ENCODE assay signal across 10 cellular contexts in genomic region chr1:233172201-233172600, GRCh38.
DNase-seq lines count a peak whose midpoint lies in the region; ATAC-seq and TF ChIP-seq lines count a peak whose summit lies in the region.
"Had no signal": no experiment of that assay in that cellular context is flagged by ENCODE, and none has a peak within 500 bp of the region (broad histone marks: within the 10 kb centered on the region; RNA-seq: fewer than 3 reads in every experiment).

No MANE protein-coding gene starts in this region.

- no peaks in the 10 kb centered on the region; a peak in 1 of 4 replicates for H3K9me3 ChIP-seq in HCT116 (ENCODE audit: control insufficient read depth in 1 of 2, insufficient read depth in 1 of 2, low read depth in 1 of 2, low read length in 2 of 2)

- H3K9me2 ChIP-seq in HCT116 (ENCODE audit: insufficient read depth), result no peaks in the 10 kb centered on the region

- CTCF ChIA-PET in HCT116 (lab: Charles Lee), result no interaction called here

- RAD21 ChIA-PET in HCT116 (lab: Charles Lee; ENCODE audit: low non-redundant PET in 1 of 2, low total read pairs in 2 of 2, uncharacterized antibody in 2 of 2, unreplicated experiment in 2 of 2), result no interaction called here

- peak; percentile 71 for TF ChIP-seq RAD21 in HCT116 (IDR thresholded peaks at IDR 0.05; ENCODE audit: low read depth)

- TF ChIP-seq POLR2A in HCT116 (IDR thresholded peaks at IDR 0.05; ENCODE audit: borderline replicate concordance, extremely low read depth, insufficient read depth, insufficient read length), result no peak

- no peaks in the 10 kb centered on the region for H3K79me2 ChIP-seq in HCT116 (ENCODE audit: insufficient read depth, low read length)

- TF ChIP-seq CTCF in HCT116 (IDR thresholded peaks at IDR 0.05 in 2 of 3, conservative IDR thresholded peaks at IDR 0.05 in 1 of 3; ENCODE audit: borderline replicate concordance in 1 of 3, insufficient read depth in 1 of 3, low read depth in 2 of 3, low read length in 2 of 3) (peak; percentile 33 to 52 (median 39); a peak in 4 of 6 replicates), foreskin keratinocyte (conservative IDR thresholded peaks at IDR 0.05) (peak; percentile 44), GM13976 (IDR thresholded peaks at IDR 0.05; ENCODE audit: borderline replicate concordance, control extremely low read depth, extremely low read depth, insufficient read depth, missing control alignments) (no peak)

- DNase-seq in A172 (ENCODE audit: low spot score), result peak; percentile 26
- DNase-seq in HCT116 (ENCODE audit: low read depth, low spot score), result peak; percentile 31
- DNase-seq in RPMI7951 (ENCODE audit: low read depth), result peak; percentile 62
- no peak for DNase-seq in foreskin keratinocyte
- DNase-seq in GM13976 (ENCODE audit: low spot score), result no peak
- DNase-seq in NCI-H187 (lab: John Stamatoyannopoulos, UW), result no peak
- DNase-seq: retina had no signal

- POLR2A ChIA-PET in HCT116 (lab: Charles Lee), result no interaction called here

- in situ Hi-C loops in GM13976 (cut with MboI; ENCODE audit: low sequenced_read_pairs, unreplicated experiment), result no loop called here

- intact Hi-C loops in HCT116 (cut with micrococcal nuclease), result loop anchor here (5.0 kb wide), 1 partner anchor 535 kb away; no protein-coding TSS in a partner anchor

- no peak overlapping the region for H3K9ac ChIP-seq in HCT116 (ENCODE audit: low read length)

- ATAC-seq in HCT116 (peak; percentile 71), foreskin keratinocyte (no peak), HG02678 (IDR thresholded peaks at IDR 0.05; ENCODE audit: unreplicated experiment) (no peak), HG03460 (IDR thresholded peaks at IDR 0.05; ENCODE audit: unreplicated experiment) (no peak)

- peaks cover 0 to 6% of the 10 kb centered on the region in 2 experiments; a peak in 1 of 4 replicates for H3K36me3 ChIP-seq in HCT116 (ENCODE audit: control insufficient read depth in 1 of 2, insufficient read depth in 2 of 2, low read length in 2 of 2)

- no peaks in the 10 kb centered on the region for H3K4me1 ChIP-seq in HCT116 (ENCODE audit: control insufficient read depth in 1 of 2, insufficient read depth in 2 of 2, low read length in 2 of 2)
- H3K4me1 ChIP-seq in foreskin keratinocyte, result no peaks in the 10 kb centered on the region
- H3K4me1 ChIP-seq: Caco-2 had no signal

- H3K27me3 ChIP-seq in HCT116 (ENCODE audit: insufficient read depth, low read length) (no peaks in the 10 kb centered on the region), foreskin keratinocyte (no peaks in the 10 kb centered on the region)

- no TSS peak for BruUV-seq in HCT116 (replicated peaks; lab: Mats Ljungman, UMichigan)

- no peak overlapping the region for H2AFZ ChIP-seq in HCT116 (ENCODE audit: low read depth, low read length, poor library complexity, severe bottlenecking)

- H3K4me3 ChIP-seq in HCT116 (replicated peaks in 1 of 2; ENCODE audit: low read depth in 1 of 2, low read length in 2 of 2), result no peak overlapping the region

- H3K27ac ChIP-seq in HCT116 (ENCODE audit: low read depth, low read length) (no peak overlapping the region), foreskin keratinocyte (no peak overlapping the region)

- no peak overlapping the region for H3K4me2 ChIP-seq in HCT116 (ENCODE audit: low read length)

- H4K20me1 ChIP-seq in HCT116 (ENCODE audit: insufficient read depth), result no peaks in the 10 kb centered on the region

TF ChIP-seq in HCT116, 20 proteins besides CTCF, POLR2A, EP300 and RAD21:
- TF ChIP-seq REST (IDR thresholded peaks at IDR 0.05; ENCODE audit: low read depth), result no peak

Comparison
In these comparisons a context has a peak if more than half of its experiments do, and no peak if none do; other contexts are left out.
1. DNase-seq: peak in A172 (single experiment), HCT116 (single experiment) and RPMI7951 (single experiment); none in foreskin keratinocyte (0 of 2), GM13976 (single experiment) and NCI-H187 (0 of 2).